ENCODE assay signal across 1 cellular context in genomic region chr22:17601031-17601430, GRCh38.
TF ChIP-seq lines count a peak whose summit lies in the region.

No MANE protein-coding gene starts in this region.

TF ChIP-seq in HepG2, 621 proteins besides CTCF, POLR2A, EP300 and RAD21:
- no peak for TF ChIP-seq DZIP1 (CRISPR knock-in tag; IDR thresholded peaks at IDR 0.05)
- TF ChIP-seq RFX3 (CRISPR knock-in tag; IDR thresholded peaks at IDR 0.05) = no peak
- TF ChIP-seq ZNF281 (CRISPR knock-in tag; IDR thresholded peaks at IDR 0.05; ENCODE audit: borderline replicate concordance) = no peak
- TF ChIP-seq ZNF556 (CRISPR knock-in tag; IDR thresholded peaks at IDR 0.05; ENCODE audit: borderline replicate concordance) = no peak
- TF ChIP-seq ZNF563 (CRISPR knock-in tag; IDR thresholded peaks at IDR 0.05) = no peak
